Comparison of ENCODE assay signal across 1 cellular context in the genomic region with DNA sequence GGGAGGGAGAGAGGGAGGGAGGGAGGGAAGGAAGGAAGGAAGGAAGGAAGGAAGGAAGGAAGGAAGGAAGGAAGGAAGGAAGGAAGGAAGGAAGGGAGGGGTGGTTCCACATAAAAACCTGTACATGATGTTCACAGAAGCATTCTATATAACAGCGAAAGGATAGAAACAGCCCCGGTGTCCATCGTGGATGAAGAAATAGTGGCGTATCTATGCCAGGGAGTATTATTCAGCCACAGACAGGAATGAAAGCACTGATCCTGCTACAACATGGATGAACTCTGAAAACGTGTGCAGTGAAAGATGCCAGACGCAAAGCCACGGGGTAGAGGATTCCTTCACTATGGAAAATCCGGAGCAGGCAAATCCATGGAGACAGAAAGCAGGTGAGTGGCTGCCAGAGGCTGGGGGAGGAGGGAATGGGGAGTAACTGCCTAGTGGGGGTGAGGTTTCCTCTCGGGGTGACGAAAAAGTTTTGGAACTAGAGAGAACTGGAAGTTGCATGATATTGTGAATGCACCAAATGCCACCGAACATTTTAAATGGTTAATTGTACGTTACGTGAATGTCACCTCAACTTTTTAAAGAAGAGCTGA.
TF ChIP-seq lines count a peak whose summit lies in the region.

No MANE protein-coding gene starts in this region.

TF ChIP-seq in H1, 55 proteins besides CTCF, POLR2A, EP300 and RAD21 (continued from another document):
- TF ChIP-seq, protein P1, sequence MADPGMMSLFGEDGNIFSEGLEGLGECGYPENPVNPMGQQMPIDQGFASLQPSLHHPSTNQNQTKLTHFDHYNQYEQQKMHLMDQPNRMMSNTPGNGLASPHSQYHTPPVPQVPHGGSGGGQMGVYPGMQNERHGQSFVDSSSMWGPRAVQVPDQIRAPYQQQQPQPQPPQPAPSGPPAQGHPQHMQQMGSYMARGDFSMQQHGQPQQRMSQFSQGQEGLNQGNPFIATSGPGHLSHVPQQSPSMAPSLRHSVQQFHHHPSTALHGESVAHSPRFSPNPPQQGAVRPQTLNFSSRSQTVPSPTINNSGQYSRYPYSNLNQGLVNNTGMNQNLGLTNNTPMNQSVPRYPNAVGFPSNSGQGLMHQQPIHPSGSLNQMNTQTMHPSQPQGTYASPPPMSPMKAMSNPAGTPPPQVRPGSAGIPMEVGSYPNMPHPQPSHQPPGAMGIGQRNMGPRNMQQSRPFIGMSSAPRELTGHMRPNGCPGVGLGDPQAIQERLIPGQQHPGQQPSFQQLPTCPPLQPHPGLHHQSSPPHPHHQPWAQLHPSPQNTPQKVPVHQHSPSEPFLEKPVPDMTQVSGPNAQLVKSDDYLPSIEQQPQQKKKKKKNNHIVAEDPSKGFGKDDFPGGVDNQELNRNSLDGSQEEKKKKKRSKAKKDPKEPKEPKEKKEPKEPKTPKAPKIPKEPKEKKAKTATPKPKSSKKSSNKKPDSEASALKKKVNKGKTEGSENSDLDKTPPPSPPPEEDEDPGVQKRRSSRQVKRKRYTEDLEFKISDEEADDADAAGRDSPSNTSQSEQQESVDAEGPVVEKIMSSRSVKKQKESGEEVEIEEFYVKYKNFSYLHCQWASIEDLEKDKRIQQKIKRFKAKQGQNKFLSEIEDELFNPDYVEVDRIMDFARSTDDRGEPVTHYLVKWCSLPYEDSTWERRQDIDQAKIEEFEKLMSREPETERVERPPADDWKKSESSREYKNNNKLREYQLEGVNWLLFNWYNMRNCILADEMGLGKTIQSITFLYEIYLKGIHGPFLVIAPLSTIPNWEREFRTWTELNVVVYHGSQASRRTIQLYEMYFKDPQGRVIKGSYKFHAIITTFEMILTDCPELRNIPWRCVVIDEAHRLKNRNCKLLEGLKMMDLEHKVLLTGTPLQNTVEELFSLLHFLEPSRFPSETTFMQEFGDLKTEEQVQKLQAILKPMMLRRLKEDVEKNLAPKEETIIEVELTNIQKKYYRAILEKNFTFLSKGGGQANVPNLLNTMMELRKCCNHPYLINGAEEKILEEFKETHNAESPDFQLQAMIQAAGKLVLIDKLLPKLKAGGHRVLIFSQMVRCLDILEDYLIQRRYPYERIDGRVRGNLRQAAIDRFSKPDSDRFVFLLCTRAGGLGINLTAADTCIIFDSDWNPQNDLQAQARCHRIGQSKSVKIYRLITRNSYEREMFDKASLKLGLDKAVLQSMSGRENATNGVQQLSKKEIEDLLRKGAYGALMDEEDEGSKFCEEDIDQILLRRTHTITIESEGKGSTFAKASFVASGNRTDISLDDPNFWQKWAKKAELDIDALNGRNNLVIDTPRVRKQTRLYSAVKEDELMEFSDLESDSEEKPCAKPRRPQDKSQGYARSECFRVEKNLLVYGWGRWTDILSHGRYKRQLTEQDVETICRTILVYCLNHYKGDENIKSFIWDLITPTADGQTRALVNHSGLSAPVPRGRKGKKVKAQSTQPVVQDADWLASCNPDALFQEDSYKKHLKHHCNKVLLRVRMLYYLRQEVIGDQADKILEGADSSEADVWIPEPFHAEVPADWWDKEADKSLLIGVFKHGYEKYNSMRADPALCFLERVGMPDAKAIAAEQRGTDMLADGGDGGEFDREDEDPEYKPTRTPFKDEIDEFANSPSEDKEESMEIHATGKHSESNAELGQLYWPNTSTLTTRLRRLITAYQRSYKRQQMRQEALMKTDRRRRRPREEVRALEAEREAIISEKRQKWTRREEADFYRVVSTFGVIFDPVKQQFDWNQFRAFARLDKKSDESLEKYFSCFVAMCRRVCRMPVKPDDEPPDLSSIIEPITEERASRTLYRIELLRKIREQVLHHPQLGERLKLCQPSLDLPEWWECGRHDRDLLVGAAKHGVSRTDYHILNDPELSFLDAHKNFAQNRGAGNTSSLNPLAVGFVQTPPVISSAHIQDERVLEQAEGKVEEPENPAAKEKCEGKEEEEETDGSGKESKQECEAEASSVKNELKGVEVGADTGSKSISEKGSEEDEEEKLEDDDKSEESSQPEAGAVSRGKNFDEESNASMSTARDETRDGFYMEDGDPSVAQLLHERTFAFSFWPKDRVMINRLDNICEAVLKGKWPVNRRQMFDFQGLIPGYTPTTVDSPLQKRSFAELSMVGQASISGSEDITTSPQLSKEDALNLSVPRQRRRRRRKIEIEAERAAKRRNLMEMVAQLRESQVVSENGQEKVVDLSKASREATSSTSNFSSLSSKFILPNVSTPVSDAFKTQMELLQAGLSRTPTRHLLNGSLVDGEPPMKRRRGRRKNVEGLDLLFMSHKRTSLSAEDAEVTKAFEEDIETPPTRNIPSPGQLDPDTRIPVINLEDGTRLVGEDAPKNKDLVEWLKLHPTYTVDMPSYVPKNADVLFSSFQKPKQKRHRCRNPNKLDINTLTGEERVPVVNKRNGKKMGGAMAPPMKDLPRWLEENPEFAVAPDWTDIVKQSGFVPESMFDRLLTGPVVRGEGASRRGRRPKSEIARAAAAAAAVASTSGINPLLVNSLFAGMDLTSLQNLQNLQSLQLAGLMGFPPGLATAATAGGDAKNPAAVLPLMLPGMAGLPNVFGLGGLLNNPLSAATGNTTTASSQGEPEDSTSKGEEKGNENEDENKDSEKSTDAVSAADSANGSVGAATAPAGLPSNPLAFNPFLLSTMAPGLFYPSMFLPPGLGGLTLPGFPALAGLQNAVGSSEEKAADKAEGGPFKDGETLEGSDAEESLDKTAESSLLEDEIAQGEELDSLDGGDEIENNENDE (IDR thresholded peaks at IDR 0.05; ENCODE audit: insufficient replicate concordance, low read length), result no peak
- TF ChIP-seq SRF (IDR thresholded peaks at IDR 0.05; ENCODE audit: low read depth, low read length), result no peak
TF ChIP-seq in H1: peak in this region for 0.
